ENCODE assay signal across 16 cellular contexts in genomic region chr18:67367540-67367939, GRCh38.
DNase-seq lines count a peak whose midpoint lies in the region; ATAC-seq, FAIRE-seq and TF ChIP-seq lines count a peak whose summit lies in the region.
"Had no signal": no experiment of that assay in that cellular context is flagged by ENCODE, and none has a peak within 500 bp of the region (broad histone marks: within the 10 kb centered on the region; RNA-seq: fewer than 3 reads in every experiment).

No MANE protein-coding gene starts in this region.

- in situ Hi-C loops in GM12878 (cut with MboI): no loop called here

- no peaks in the 10 kb centered on the region for H4K20me1 ChIP-seq in GM12878 (ENCODE audit: control insufficient read depth, insufficient read depth)

- POLR2A ChIA-PET in GM12878 (lab: Charles Lee) (no interaction called here), Caco-2 (lab: Charles Lee) (no interaction called here)

- no peak overlapping the region for H4K91ac ChIP-seq in mesenchymal stem cell (ENCODE audit: low read length)

- SMC1A ChIA-PET in GM12878 (lab: Charles Lee; ENCODE audit: uncharacterized antibody, unreplicated experiment): no interaction called here

- H3K4me3 ChIP-seq in GM12878 (no peak overlapping the region), mesenchymal stem cell (ENCODE audit: insufficient read depth in 1 of 2, low read depth in 1 of 2, low read length in 2 of 2) (no peak overlapping the region), Caco-2 (ENCODE audit: low read depth, low read length) (no peak overlapping the region)

- TF ChIP-seq RAD21 in GM12878 (IDR thresholded peaks at IDR 0.05; ENCODE audit: insufficient read depth, low read depth, low read length): no peak

- no peak overlapping the region for H2BK12ac ChIP-seq in mesenchymal stem cell (ENCODE audit: low read length in 2 of 2)

- no peak overlapping the region for H3K9ac ChIP-seq in GM12878 (ENCODE audit: control insufficient read depth, insufficient read depth, low read length)
- no peak overlapping the region for H3K9ac ChIP-seq in mesenchymal stem cell (ENCODE audit: low read length)

- H4K8ac ChIP-seq in mesenchymal stem cell (ENCODE audit: low read length): no peak overlapping the region

- no peak overlapping the region for H2BK5ac ChIP-seq in mesenchymal stem cell (ENCODE audit: low read depth, low read length, poor library complexity, severe bottlenecking)

- intact Hi-C loops in GM12878 (cut with micrococcal nuclease; ENCODE audit: unreplicated experiment) (no loop called here), Caco-2 (cut with micrococcal nuclease; ENCODE audit: unreplicated experiment) (no loop called here)

- no peaks in the 10 kb centered on the region for H3K4me1 Mint-ChIP-seq in Caco-2 (ENCODE audit: low read depth, unreplicated experiment)

- WGBS in GM12878 (ENCODE audit: insufficient coverage, insufficient replicate concordance, low lambda C conversion rate, missing lambda C conversion rate): 0% methylated on average over 2 of the region's 2 CpGs
- WGBS in mesenchymal stem cell: 53% methylated on average over 1 of the region's 2 CpGs

- no peaks in the 10 kb centered on the region for H3K27me3 ChIP-seq in GM12878 (replicated peaks in 1 of 2; ENCODE audit: control insufficient read depth in 2 of 2, insufficient read depth in 2 of 2, low read length in 1 of 2)
- H3K27me3 ChIP-seq in mesenchymal stem cell (ENCODE audit: control insufficient read depth in 1 of 2, insufficient read depth in 1 of 2, low read length in 2 of 2): no peaks in the 10 kb centered on the region
- H3K27me3 ChIP-seq in Caco-2 (replicated peaks; ENCODE audit: control insufficient read depth, insufficient read depth, low read length): no peaks in the 10 kb centered on the region

- H3K79me1 ChIP-seq in mesenchymal stem cell (replicated peaks; ENCODE audit: low read length, poor library complexity, severe bottlenecking): no peaks in the 10 kb centered on the region

- no peak for TF ChIP-seq POLR2A in GM12878 (IDR thresholded peaks at IDR 0.05; ENCODE audit: low read depth, low read length)

- no peak overlapping the region for H3K23ac ChIP-seq in mesenchymal stem cell (ENCODE audit: low read length in 2 of 2)

- H2AFZ ChIP-seq in GM12878 (ENCODE audit: control insufficient read depth, low read depth, low read length) (no peak overlapping the region), mesenchymal stem cell (ENCODE audit: low read depth, low read length) (no peak overlapping the region)

- no peaks in the 10 kb centered on the region for H3K9me3 Mint-ChIP-seq in Caco-2 (ENCODE audit: unreplicated experiment)

- ATAC-seq in HG03354 (IDR thresholded peaks at IDR 0.05; ENCODE audit: poor library complexity, severe bottlenecking, unreplicated experiment) (peak; percentile 41), GM12878 (peak; percentile 25; the same call in 1 of the 3 replicates), GM18861 (IDR thresholded peaks at IDR 0.05; ENCODE audit: unreplicated experiment) (no peak)
- ATAC-seq: SK-N-SH treated with all-trans-retinoic acid at 6 μM for 48 hours had no signal

- H2BK15ac ChIP-seq in mesenchymal stem cell (ENCODE audit: low read depth, poor library complexity, severe bottlenecking): no peak overlapping the region

- no peak overlapping the region for H3K27ac Mint-ChIP-seq in Caco-2 (ENCODE audit: unreplicated experiment)

- H3K4me2 ChIP-seq in GM12878 (ENCODE audit: control insufficient read depth, insufficient read depth) (no peak overlapping the region), mesenchymal stem cell (ENCODE audit: low read length, poor library complexity, severe bottlenecking) (no peak overlapping the region)

- no peak overlapping the region for H2AK5ac ChIP-seq in mesenchymal stem cell (ENCODE audit: low read length, severe bottlenecking)

- H3K27ac ChIP-seq in GM12878 (ENCODE audit: control insufficient read depth, insufficient read depth): no peak overlapping the region
- no peak overlapping the region for H3K27ac ChIP-seq in mesenchymal stem cell (ENCODE audit: low read length, poor library complexity, severe bottlenecking)

- no peak overlapping the region for H2BK120ac ChIP-seq in mesenchymal stem cell (ENCODE audit: low read depth, low read length)

- no peak overlapping the region for H3K4ac ChIP-seq in mesenchymal stem cell (ENCODE audit: low read depth in 1 of 2, low read length in 2 of 2)

- FAIRE-seq in GM12878 (lab: Jason Lieb, UNC): no peak
- FAIRE-seq: RCC 7860 had no signal

- H3K4me1 ChIP-seq in GM12878 (ENCODE audit: control insufficient read depth, insufficient read depth, low read length): no peaks in the 10 kb centered on the region
- H3K4me1 ChIP-seq in mesenchymal stem cell (ENCODE audit: control insufficient read depth, insufficient read depth, low read depth, low read length): no peaks in the 10 kb centered on the region
- no peaks in the 10 kb centered on the region for H3K4me1 ChIP-seq in Caco-2

- no peaks in the 10 kb centered on the region for H3K9me3 ChIP-seq in GM12878 (replicated peaks; ENCODE audit: control insufficient read depth, insufficient read depth, low read length)
- no peaks in the 10 kb centered on the region for H3K9me3 ChIP-seq in mesenchymal stem cell (ENCODE audit: control insufficient read depth, low read length)
- no peaks in the 10 kb centered on the region for H3K9me3 ChIP-seq in Caco-2

- H3K18ac ChIP-seq in mesenchymal stem cell (ENCODE audit: low read depth in 1 of 2, low read length in 2 of 2): no peak overlapping the region

- TF ChIP-seq CTCF in GM12878 (IDR thresholded peaks at IDR 0.05 in 2 of 3, conservative IDR thresholded peaks at IDR 0.05 in 1 of 3; ENCODE audit: control insufficient read depth in 2 of 3, extremely low read depth in 1 of 3, insufficient read depth in 1 of 3, low read depth in 3 of 3, low read length in 3 of 3) (no peak), Caco-2 (IDR thresholded peaks at IDR 0.05; ENCODE audit: insufficient read depth in 1 of 2, low read depth in 1 of 2, low read length in 1 of 2, severe bottlenecking in 1 of 2, unreplicated experiment in 1 of 2) (no peak)

- H3K36me3 Mint-ChIP-seq in Caco-2 (ENCODE audit: insufficient read depth, unreplicated experiment): no peaks in the 10 kb centered on the region

- H3K36me3 ChIP-seq in GM12878 (ENCODE audit: control insufficient read depth in 2 of 2, insufficient read depth in 2 of 2, low read length in 1 of 2) (no peaks in the 10 kb centered on the region), mesenchymal stem cell (ENCODE audit: control insufficient read depth in 1 of 2, insufficient read depth in 2 of 2, low read depth in 1 of 2, low read length in 2 of 2) (no peaks in the 10 kb centered on the region), Caco-2 (ENCODE audit: control insufficient read depth, insufficient read depth, low read length) (no peaks in the 10 kb centered on the region)

- DNase-seq in ELR (ENCODE audit: low read depth) (peak; percentile 53), GM12878 (ENCODE audit: low read depth, low spot score) (no peak), mesenchymal stem cell (peak; percentile 18), Caco-2 (no peak), AG20443 (ENCODE audit: low spot score) (no peak)
- DNase-seq: COR-L47, DMS153, GOT3, NCI-H1092 treated with DMSO at 0.1 percent for 48 hours, NCI-H2081 treated with DMSO at 0.1 percent for 48 hours, NCI-H524, SHP77 treated with DMSO at 0.1 percent for 48 hours had no signal

- no peaks in the 10 kb centered on the region for H3K79me2 ChIP-seq in GM12878 (ENCODE audit: control insufficient read depth, insufficient read depth, low read length)

- CTCF ChIA-PET in GM12878 (lab: Yijun Ruan, JAX): no interaction called here
- CTCF ChIA-PET in Caco-2 (lab: Charles Lee): no interaction called here

- RAD21 ChIA-PET in GM12878 (lab: Charles Lee; ENCODE audit: unreplicated experiment): no interaction called here

- no peaks in the 10 kb centered on the region for H3K27me3 Mint-ChIP-seq in Caco-2 (ENCODE audit: insufficient read depth, unreplicated experiment)

- H3K4me3 Mint-ChIP-seq in Caco-2 (ENCODE audit: unreplicated experiment): no peak overlapping the region

- no peak for TF ChIP-seq EP300 in GM12878 (IDR thresholded peaks at IDR 0.05; ENCODE audit: borderline replicate concordance in 1 of 2, control insufficient read depth in 1 of 2, low read depth in 2 of 2, low read length in 2 of 2)

- no peak overlapping the region for H3K14ac ChIP-seq in mesenchymal stem cell (ENCODE audit: low read length in 2 of 2)

- BruUV-seq in GM12878 (replicated peaks; lab: Mats Ljungman, UMichigan) (no TSS peak), Caco-2 (replicated peaks; lab: Mats Ljungman, UMichigan) (no TSS peak)

TF ChIP-seq in GM12878, 131 proteins besides CTCF, POLR2A, EP300 and RAD21 (continues in another document):
- TF ChIP-seq WRNIP1 (IDR thresholded peaks at IDR 0.05; ENCODE audit: borderline replicate concordance, low read depth, low read length) (no peak), JUND (IDR thresholded peaks at IDR 0.05; ENCODE audit: low read depth, low read length) (no peak), FOXM1 (IDR thresholded peaks at IDR 0.05; ENCODE audit: low read depth, low read length) (no peak)
- TF ChIP-seq, protein P1, sequence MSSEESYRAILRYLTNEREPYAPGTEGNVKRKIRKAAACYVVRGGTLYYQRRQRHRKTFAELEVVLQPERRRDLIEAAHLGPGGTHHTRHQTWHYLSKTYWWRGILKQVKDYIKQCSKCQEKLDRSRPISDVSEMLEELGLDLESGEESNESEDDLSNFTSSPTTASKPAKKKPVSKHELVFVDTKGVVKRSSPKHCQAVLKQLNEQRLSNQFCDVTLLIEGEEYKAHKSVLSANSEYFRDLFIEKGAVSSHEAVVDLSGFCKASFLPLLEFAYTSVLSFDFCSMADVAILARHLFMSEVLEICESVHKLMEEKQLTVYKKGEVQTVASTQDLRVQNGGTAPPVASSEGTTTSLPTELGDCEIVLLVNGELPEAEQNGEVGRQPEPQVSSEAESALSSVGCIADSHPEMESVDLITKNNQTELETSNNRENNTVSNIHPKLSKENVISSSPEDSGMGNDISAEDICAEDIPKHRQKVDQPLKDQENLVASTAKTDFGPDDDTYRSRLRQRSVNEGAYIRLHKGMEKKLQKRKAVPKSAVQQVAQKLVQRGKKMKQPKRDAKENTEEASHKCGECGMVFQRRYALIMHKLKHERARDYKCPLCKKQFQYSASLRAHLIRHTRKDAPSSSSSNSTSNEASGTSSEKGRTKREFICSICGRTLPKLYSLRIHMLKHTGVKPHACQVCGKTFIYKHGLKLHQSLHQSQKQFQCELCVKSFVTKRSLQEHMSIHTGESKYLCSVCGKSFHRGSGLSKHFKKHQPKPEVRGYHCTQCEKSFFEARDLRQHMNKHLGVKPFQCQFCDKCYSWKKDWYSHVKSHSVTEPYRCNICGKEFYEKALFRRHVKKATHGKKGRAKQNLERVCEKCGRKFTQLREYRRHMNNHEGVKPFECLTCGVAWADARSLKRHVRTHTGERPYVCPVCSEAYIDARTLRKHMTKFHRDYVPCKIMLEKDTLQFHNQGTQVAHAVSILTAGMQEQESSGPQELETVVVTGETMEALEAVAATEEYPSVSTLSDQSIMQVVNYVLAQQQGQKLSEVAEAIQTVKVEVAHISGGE (CRISPR knock-in tag; IDR thresholded peaks at IDR 0.05): no peak

Comparison
In these comparisons a context has a peak if more than half of its experiments do, and no peak if none do; other contexts are left out.
1. DNase-seq: peak in ELR (single experiment) and mesenchymal stem cell (single experiment); none in GM12878 (single experiment), Caco-2 (0 of 2) and AG20443 (single experiment).